1 cellular context compared by ENCODE assay signal in the genomic region with DNA sequence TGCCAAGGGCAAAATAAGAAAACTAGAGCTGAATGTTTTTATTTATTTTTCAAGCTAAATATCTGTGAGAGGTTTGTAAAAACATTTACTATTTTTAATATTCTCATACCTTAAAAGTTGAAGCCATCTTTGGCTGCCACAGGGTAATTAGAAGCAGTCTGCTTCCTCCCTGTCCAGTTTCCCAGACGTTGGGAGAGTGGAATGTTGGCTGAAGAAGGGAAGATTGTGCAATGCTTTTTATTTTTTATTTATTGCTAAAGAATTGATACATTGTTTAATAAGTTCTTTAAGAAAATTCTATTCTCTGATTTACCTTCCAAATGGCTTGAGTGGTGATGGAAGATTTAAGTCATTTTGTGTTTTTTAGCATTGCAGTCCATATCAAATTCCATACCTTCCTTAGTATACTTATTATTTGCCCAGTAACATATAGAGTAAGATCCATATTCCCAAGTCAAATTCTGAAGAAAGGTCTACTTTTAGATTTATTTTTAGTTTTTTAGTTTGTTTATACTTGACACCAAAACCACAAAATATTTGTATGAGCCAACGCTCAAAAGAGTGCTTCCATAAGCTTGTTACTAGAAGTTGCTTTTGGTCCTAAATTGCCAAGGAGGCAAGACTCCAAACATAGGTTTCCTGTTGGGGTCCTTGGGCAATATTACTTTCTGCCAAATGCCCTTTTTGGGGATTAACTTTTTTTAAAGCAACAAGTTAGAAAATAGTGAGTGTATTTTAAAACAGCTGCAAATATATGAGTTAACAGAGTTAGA.
TF ChIP-seq lines count a peak whose summit lies in the region.

No MANE protein-coding gene starts in this region.

TF ChIP-seq in K562, 482 proteins besides CTCF, POLR2A, EP300 and RAD21:
- TF ChIP-seq COPS2 (conservative IDR thresholded peaks at IDR 0.05) (no peak), ZNF395 (CRISPR knock-in tag; IDR thresholded peaks at IDR 0.05) (no peak), RBM17 (IDR thresholded peaks at IDR 0.05; ENCODE audit: borderline replicate concordance, low read depth, low read length) (no peak), NR2C2 (CRISPR knock-in tag; IDR thresholded peaks at IDR 0.05) (no peak), NR2C2 (tag; IDR thresholded peaks at IDR 0.05) (no peak), KHSRP (IDR thresholded peaks at IDR 0.05) (no peak), CREBBP (IDR thresholded peaks at IDR 0.05; ENCODE audit: low read depth, low read length) (no peak), HMG20A (CRISPR knock-in tag; conservative IDR thresholded peaks at IDR 0.05) (no peak), TOE1 (IDR thresholded peaks at IDR 0.05; ENCODE audit: borderline replicate concordance) (no peak), TOE1 (CRISPR knock-in tag; IDR thresholded peaks at IDR 0.05; ENCODE audit: borderline replicate concordance, low read depth) (no peak), FIP1L1 (IDR thresholded peaks at IDR 0.05; ENCODE audit: low read depth, low read length, poor library complexity, severe bottlenecking) (no peak), ZNF324 (CRISPR knock-in tag; IDR thresholded peaks at IDR 0.05) (no peak), EHMT2 (IDR thresholded peaks at IDR 0.05) (no peak), SP2 (IDR thresholded peaks at IDR 0.05; ENCODE audit: extremely low read depth, low read depth, low read length, poor library complexity, severe bottlenecking) (no peak), HSF4 (CRISPR knock-in tag; IDR thresholded peaks at IDR 0.05; ENCODE audit: borderline replicate concordance) (no peak), ELF4 (CRISPR knock-in tag; IDR thresholded peaks at IDR 0.05) (no peak), PKNOX1 (IDR thresholded peaks at IDR 0.05) (no peak), IRF1 (CRISPR knock-in tag; IDR thresholded peaks at IDR 0.05; ENCODE audit: borderline replicate concordance) (no peak), HMGN3 (IDR thresholded peaks at IDR 0.05; ENCODE audit: borderline replicate concordance, extremely low read depth, insufficient read length, low read depth, low read length) (no peak), REST (CRISPR knock-in tag; IDR thresholded peaks at IDR 0.05; ENCODE audit: low read depth) (no peak), DACH1 (IDR thresholded peaks at IDR 0.05; ENCODE audit: partially characterized antibody) (no peak)
